22 cellular contexts compared by ENCODE assay signal in genomic region chr12:107163413-107163812, GRCh38.
"Had no signal": no experiment of that assay in that cellular context is flagged by ENCODE, and none has a peak within 500 bp of the region (broad histone marks: within the 10 kb centered on the region; RNA-seq: fewer than 3 reads in every experiment).

No MANE protein-coding gene starts in this region.

- H3K4me3 ChIP-seq: coronary artery, heart right ventricle, testis, uterus had no signal

- ATAC-seq: activated CD4-positive, alpha-beta T cell treated with anti-CD3 and anti-CD28 coated beads for 36 hours; heart right ventricle; left colon; stimulated activated naive B cell treated with anti-CD40 and anti-IgM and Interleukin-4, amounts not matched to agents 10 μg/mL and 1 μg/mL and 100 μg/mL, for 72 hours had no signal

- H3K4me1 Mint-ChIP-seq: activated B cell treated with CpG ODN at 0.5 μM for 24 hours; activated CD4-positive, alpha-beta T cell treated with anti-CD3 and anti-CD28 coated beads for 36 hours; activated naive CD8-positive, alpha-beta T cell treated with anti-CD3 and anti-CD28 coated beads, Interleukin-2, amount 10 ng/mL, durations not matched to agents 7 days and 5 days; endodermal cell; nephron; stimulated activated naive B cell treated with anti-CD40 and anti-IgM and Interleukin-4, amounts not matched to agents 10 μg/mL and 1 μg/mL and 100 μg/mL, for 72 hours had no signal

- H3K27me3 ChIP-seq: testis, uterus had no signal

- H3K4me3 Mint-ChIP-seq: activated B cell treated with CpG ODN at 0.5 μM for 24 hours; activated CD4-positive, alpha-beta T cell treated with anti-CD3 and anti-CD28 coated beads for 36 hours; activated naive CD4-positive, alpha-beta T cell treated with anti-CD3 and anti-CD28 coated beads for 36 hours; activated naive CD8-positive, alpha-beta T cell treated with anti-CD3 and anti-CD28 coated beads, Interleukin-2, amount 10 ng/mL, durations not matched to agents 7 days and 5 days; endodermal cell; nephron; stimulated activated naive B cell treated with anti-CD40 and anti-IgM and Interleukin-4, amounts not matched to agents 10 μg/mL and 1 μg/mL and 100 μg/mL, for 72 hours had no signal

- DNase-seq: activated B cell treated with CpG ODN at 0.5 μM for 24 hours; activated CD4-positive, alpha-beta T cell treated with anti-CD3 and anti-CD28 coated beads for 36 hours; activated CD4-positive, alpha-beta T cell treated with anti-CD3 and anti-CD28 coated beads, Interleukin-2, amount 50 U/mL, for 4 hours; activated effector memory CD4-positive, alpha-beta T cell treated with Interleukin-2 at 50 U/mL for 16 hours; activated naive CD4-positive, alpha-beta T cell treated with anti-CD3 and anti-CD28 coated beads for 36 hours; activated naive CD8-positive, alpha-beta T cell treated with anti-CD3 and anti-CD28 coated beads, Interleukin-2, amount 10 ng/mL, durations not matched to agents 7 days and 5 days; activated T-cell treated with anti-CD3 and anti-CD28 coated beads, Interleukin-2, amount 50 U/mL, for 48 hours; amniotic stem cell; endodermal cell; heart right ventricle; left colon; mesenchymal stem cell; nucleus accumbens; posterior cingulate gyrus; stimulated activated CD4-positive, alpha-beta T cell treated with anti-CD3 and anti-CD28 coated beads, Interleukin-2, amount 100 ng/mL, for 48 hours; stimulated activated CD8-positive, alpha-beta memory T cell treated with anti-CD3 and anti-CD28 coated beads, Interleukin-4, amount 100 ng/mL, for 48 hours; stimulated activated naive B cell treated with anti-CD40 and anti-IgM and Interleukin-4, amounts not matched to agents 10 μg/mL and 1 μg/mL and 100 μg/mL, for 72 hours; testis; trophoblast cell; uterus had no signal

- H3K36me3 Mint-ChIP-seq: activated naive CD8-positive, alpha-beta T cell treated with anti-CD3 and anti-CD28 coated beads, Interleukin-2, amount 10 ng/mL, durations not matched to agents 7 days and 5 days; stimulated activated naive B cell treated with anti-CD40 and anti-IgM and Interleukin-4, amounts not matched to agents 10 μg/mL and 1 μg/mL and 100 μg/mL, for 72 hours had no signal

- H3K9me3 Mint-ChIP-seq: activated B cell treated with CpG ODN at 0.5 μM for 24 hours; activated naive CD4-positive, alpha-beta T cell treated with anti-CD3 and anti-CD28 coated beads for 36 hours; endodermal cell; nephron; stimulated activated naive B cell treated with anti-CD40 and anti-IgM and Interleukin-4, amounts not matched to agents 10 μg/mL and 1 μg/mL and 100 μg/mL, for 72 hours had no signal

- H3K36me3 ChIP-seq: heart right ventricle, uterus had no signal

- H3K27ac Mint-ChIP-seq: activated B cell treated with CpG ODN at 0.5 μM for 24 hours; activated CD4-positive, alpha-beta T cell treated with anti-CD3 and anti-CD28 coated beads for 36 hours; activated naive CD4-positive, alpha-beta T cell treated with anti-CD3 and anti-CD28 coated beads for 36 hours; activated naive CD8-positive, alpha-beta T cell treated with anti-CD3 and anti-CD28 coated beads, Interleukin-2, amount 10 ng/mL, durations not matched to agents 7 days and 5 days; endodermal cell; nephron; stimulated activated naive B cell treated with anti-CD40 and anti-IgM and Interleukin-4, amounts not matched to agents 10 μg/mL and 1 μg/mL and 100 μg/mL, for 72 hours had no signal

- H3K9me3 ChIP-seq: heart right ventricle, testis, uterus had no signal

- H3K4me1 ChIP-seq: heart right ventricle, testis, uterus had no signal
